Comparison of ENCODE assay signal across 19 cellular contexts in genomic region chr10:132735341-132735775, GRCh38. TPM values are rescaled to one million over a fixed set of nuclear protein-coding genes. Genes with fewer than 3 reads are reported as not detected.
"Had no signal": no experiment of that assay in that cellular context is flagged by ENCODE, and none has a peak within 500 bp of the region (broad histone marks: within the 10 kb centered on the region; RNA-seq: fewer than 3 reads in every experiment).

No MANE protein-coding gene starts in this region.

- ATAC-seq: activated T-cell treated with anti-CD3 and anti-CD28 coated beads, Interleukin-2, amount 50 U/mL, for 72 hours; effector memory CD8-positive, alpha-beta T cell; left lobe of liver; natural killer cell treated with Interleukin-12 subunit alpha and Interleukin-12 subunit beta and Interleukin-15 and Interleukin-18, amount 100 ng/mL, for 72 hours; T-cell had no signal

- DNase-seq: activated CD4-positive, alpha-beta memory T cell treated with anti-CD3 and anti-CD28 coated beads, Interleukin-2, amount 10 ng/mL, durations not matched to agents 7 days and 5 days; activated gamma-delta T cell treated with Interleukin-2 at 50 U/mL for 16 hours; activated naive CD8-positive, alpha-beta T cell treated with anti-CD3 and anti-CD28 coated beads for 36 hours; activated T-cell treated with anti-CD3 and anti-CD28 coated beads, Interleukin-2, amount 50 U/mL, for 72 hours; effector memory CD8-positive, alpha-beta T cell; stimulated activated CD4-positive, alpha-beta T cell treated with anti-CD3 and anti-CD28 coated beads, Interleukin-15, amount 100 ng/mL, for 24 hours; stimulated activated CD4-positive, alpha-beta T cell treated with anti-CD3 and anti-CD28 coated beads, Interleukin-4, amount 100 ng/mL, for 24 hours; T-cell; transverse colon had no signal

- H3K4me1 Mint-ChIP-seq: activated CD4-positive, alpha-beta memory T cell treated with anti-CD3 and anti-CD28 coated beads, Interleukin-2, amount 10 ng/mL, durations not matched to agents 7 days and 5 days; activated naive CD8-positive, alpha-beta T cell treated with anti-CD3 and anti-CD28 coated beads for 36 hours; memory B cell; T-cell had no signal

- H3K27ac Mint-ChIP-seq: activated CD4-positive, alpha-beta memory T cell treated with anti-CD3 and anti-CD28 coated beads, Interleukin-2, amount 10 ng/mL, durations not matched to agents 7 days and 5 days; activated naive CD8-positive, alpha-beta T cell treated with anti-CD3 and anti-CD28 coated beads for 36 hours; activated T-cell treated with anti-CD3 and anti-CD28 coated beads, Interleukin-2, amount 50 U/mL, for 72 hours; memory B cell; natural killer cell treated with Interleukin-12 subunit alpha and Interleukin-12 subunit beta and Interleukin-15 and Interleukin-18, amount 100 ng/mL, for 72 hours; T-cell had no signal

- H3K9me3 Mint-ChIP-seq: activated CD4-positive, alpha-beta memory T cell treated with anti-CD3 and anti-CD28 coated beads, Interleukin-2, amount 10 ng/mL, durations not matched to agents 7 days and 5 days; activated naive CD8-positive, alpha-beta T cell treated with anti-CD3 and anti-CD28 coated beads for 36 hours; activated T-cell treated with anti-CD3 and anti-CD28 coated beads, Interleukin-2, amount 50 U/mL, for 72 hours; effector memory CD8-positive, alpha-beta T cell; memory B cell; natural killer cell treated with Interleukin-12 subunit alpha and Interleukin-12 subunit beta and Interleukin-15 and Interleukin-18, amount 100 ng/mL, for 72 hours; T-cell had no signal

- H3K4me3 Mint-ChIP-seq: activated CD4-positive, alpha-beta memory T cell treated with anti-CD3 and anti-CD28 coated beads, Interleukin-2, amount 10 ng/mL, durations not matched to agents 7 days and 5 days; activated naive CD8-positive, alpha-beta T cell treated with anti-CD3 and anti-CD28 coated beads for 36 hours; activated T-cell treated with anti-CD3 and anti-CD28 coated beads, Interleukin-2, amount 50 U/mL, for 72 hours; effector memory CD8-positive, alpha-beta T cell; memory B cell; natural killer cell treated with Interleukin-12 subunit alpha and Interleukin-12 subunit beta and Interleukin-15 and Interleukin-18, amount 100 ng/mL, for 72 hours; T-cell had no signal

- H3K27me3 Mint-ChIP-seq: activated CD4-positive, alpha-beta memory T cell treated with anti-CD3 and anti-CD28 coated beads, Interleukin-2, amount 10 ng/mL, durations not matched to agents 7 days and 5 days; activated naive CD8-positive, alpha-beta T cell treated with anti-CD3 and anti-CD28 coated beads for 36 hours; effector memory CD8-positive, alpha-beta T cell; memory B cell; natural killer cell treated with Interleukin-12 subunit alpha and Interleukin-12 subunit beta and Interleukin-15 and Interleukin-18, amount 100 ng/mL, for 72 hours; T-cell had no signal

- H3K36me3 Mint-ChIP-seq: activated naive CD8-positive, alpha-beta T cell treated with anti-CD3 and anti-CD28 coated beads for 36 hours; natural killer cell treated with Interleukin-12 subunit alpha and Interleukin-12 subunit beta and Interleukin-15 and Interleukin-18, amount 100 ng/mL, for 72 hours; T-cell had no signal

- H3K27ac ChIP-seq: ascending aorta, epithelial cell of prostate, SJSA1, transverse colon, VCaP had no signal

RNA-seq across cellular contexts. Expression of gene NKX6-2, which starts 50.6 kb away (rescaled TPM):
- total RNA-seq: activated CD4-positive, alpha-beta memory T cell treated with anti-CD3 and anti-CD28 coated beads, Interleukin-2, amount 10 ng/mL, durations not matched to agents 7 days and 5 days; activated naive CD8-positive, alpha-beta T cell treated with anti-CD3 and anti-CD28 coated beads for 36 hours; activated T-cell treated with anti-CD3 and anti-CD28 coated beads, Interleukin-2, amount 50 U/mL, for 72 hours; ascending aorta; glomerular endothelial cell; left lobe of liver; natural killer cell treated with Interleukin-12 subunit alpha and Interleukin-12 subunit beta and Interleukin-15 and Interleukin-18, amount 100 ng/mL, for 72 hours; omental fat pad; SJSA1; skeletal muscle tissue; T-cell; transverse colon had no signal
